11 cellular contexts compared by ENCODE assay signal in the genomic region with DNA sequence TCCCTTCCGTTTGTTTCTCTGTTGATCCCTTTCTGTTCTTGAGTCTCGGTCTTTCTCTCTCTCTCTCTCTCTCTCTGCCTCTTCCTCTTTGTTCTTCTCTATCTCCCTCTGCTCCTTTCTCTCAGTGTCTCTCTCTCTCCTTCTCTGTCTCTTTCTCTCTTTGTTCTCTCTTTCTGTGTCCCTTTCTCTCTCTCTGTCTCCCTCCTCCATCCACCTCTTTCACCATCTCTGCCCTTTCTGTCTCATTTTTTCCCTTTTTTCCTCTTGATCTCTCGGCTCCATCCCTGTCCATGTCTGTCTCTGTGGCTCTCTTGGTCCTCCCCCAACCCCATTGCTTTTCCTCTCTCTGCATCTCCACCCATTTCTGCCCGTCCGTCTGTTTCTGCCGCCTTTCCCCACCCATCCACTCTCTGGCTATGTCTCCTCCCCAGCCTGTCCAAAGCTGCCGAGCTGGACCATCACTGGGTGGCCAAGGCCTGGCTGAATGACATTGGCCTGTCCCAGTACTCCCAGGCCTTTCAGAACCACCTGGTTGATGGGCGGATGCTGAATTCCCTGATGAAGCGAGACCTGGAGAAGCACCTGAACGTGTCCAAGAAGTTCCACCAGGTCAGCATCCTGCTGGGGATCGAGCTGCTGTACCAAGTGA. TPM values are rescaled to one million over a fixed set of nuclear protein-coding genes. Genes with fewer than 3 reads are reported as not detected.
DNase-seq lines count a peak whose midpoint lies in the region; ATAC-seq and TF ChIP-seq lines count a peak whose summit lies in the region.
"Had no signal": no experiment of that assay in that cellular context is flagged by ENCODE, and none has a peak within 500 bp of the region (broad histone marks: within the 10 kb centered on the region; RNA-seq: fewer than 3 reads in every experiment).

No MANE protein-coding gene starts in this region.

- peak overlapping the region; percentile 24 for H2AFZ ChIP-seq in Loucy (ENCODE audit: low read length)

- H3K9me3 Mint-ChIP-seq in stimulated activated naive CD8-positive, alpha-beta T cell treated with anti-CD3 and anti-CD28 coated beads, Interleukin-15, Interleukin-2, amounts not matched to agents 100 ng/mL and 50 ng/mL, for 24 hours, result no peaks in the 10 kb centered on the region
- no peaks in the 10 kb centered on the region for H3K9me3 Mint-ChIP-seq in stimulated activated naive CD8-positive, alpha-beta T cell treated with anti-CD3 and anti-CD28 coated beads, Interleukin-15, amount 100 ng/mL, for 72 hours
- no peaks in the 10 kb centered on the region for H3K9me3 Mint-ChIP-seq in central memory CD8-positive, alpha-beta T cell

- no peak for TF ChIP-seq POLR2A in upper lobe of left lung (IDR thresholded peaks at IDR 0.05)

- peak overlapping the region; percentile 14 for H3K4me3 Mint-ChIP-seq in stimulated activated naive CD8-positive, alpha-beta T cell treated with anti-CD3 and anti-CD28 coated beads, Interleukin-15, Interleukin-2, amounts not matched to agents 100 ng/mL and 50 ng/mL, for 24 hours
- peak overlapping the region in 1 of 2 donors; percentile 13 for H3K4me3 Mint-ChIP-seq in stimulated activated naive CD8-positive, alpha-beta T cell treated with anti-CD3 and anti-CD28 coated beads, Interleukin-15, amount 100 ng/mL, for 72 hours
- H3K4me3 Mint-ChIP-seq in central memory CD8-positive, alpha-beta T cell, result no peak overlapping the region
- H3K4me3 Mint-ChIP-seq: IgD-negative memory B cell had no signal

- H3K79me2 ChIP-seq in Loucy (ENCODE audit: insufficient read depth, low read length), result no peaks in the 10 kb centered on the region

- H3K4me1 ChIP-seq in Loucy (ENCODE audit: insufficient read depth, low read length, poor library complexity, severe bottlenecking) (no peaks in the 10 kb centered on the region), upper lobe of left lung (peaks cover 0 to 2% (median 0%) of the 10 kb centered on the region in 4 donors), left ventricle myocardium inferior (no peaks in the 10 kb centered on the region)
- H3K4me1 ChIP-seq: SJCRH30 had no signal

- no peaks in the 10 kb centered on the region for H3K36me3 Mint-ChIP-seq in stimulated activated naive CD8-positive, alpha-beta T cell treated with anti-CD3 and anti-CD28 coated beads, Interleukin-15, Interleukin-2, amounts not matched to agents 100 ng/mL and 50 ng/mL, for 24 hours (ENCODE audit: low read depth)
- H3K36me3 Mint-ChIP-seq in central memory CD8-positive, alpha-beta T cell (ENCODE audit: insufficient read depth), result peaks cover 6% of the 10 kb centered on the region

- no peak overlapping the region for H3K27ac Mint-ChIP-seq in stimulated activated naive CD8-positive, alpha-beta T cell treated with anti-CD3 and anti-CD28 coated beads, Interleukin-15, Interleukin-2, amounts not matched to agents 100 ng/mL and 50 ng/mL, for 24 hours
- H3K27ac Mint-ChIP-seq in stimulated activated naive CD8-positive, alpha-beta T cell treated with anti-CD3 and anti-CD28 coated beads, Interleukin-15, amount 100 ng/mL, for 72 hours, result no peak overlapping the region
- peak overlapping the region; percentile 27 for H3K27ac Mint-ChIP-seq in central memory CD8-positive, alpha-beta T cell (ENCODE audit: low read depth)
- H3K27ac Mint-ChIP-seq: IgD-negative memory B cell had no signal

- TF ChIP-seq EP300 in upper lobe of left lung (IDR thresholded peaks at IDR 0.05), result no peak

- no peak overlapping the region for H3K9ac ChIP-seq in Loucy (ENCODE audit: low read depth, low read length, poor library complexity, severe bottlenecking)

- H3K4me3 ChIP-seq in Loucy (ENCODE audit: low read length, poor library complexity, severe bottlenecking) (no peak overlapping the region), upper lobe of left lung (no peak overlapping the region), left ventricle myocardium inferior (no peak overlapping the region)
- H3K4me3 ChIP-seq: SJCRH30 had no signal

- H3K36me3 ChIP-seq in Loucy (ENCODE audit: insufficient read depth, low read length), result no peaks in the 10 kb centered on the region
- H3K36me3 ChIP-seq in upper lobe of left lung, result no peaks in the 10 kb centered on the region
- no peaks in the 10 kb centered on the region for H3K36me3 ChIP-seq in left ventricle myocardium inferior
- H3K36me3 ChIP-seq: SJCRH30 had no signal

- WGBS in upper lobe of left lung, 2 donors, result 67 to 80% methylated on average over 11 of the region's 11 CpGs

- H3K27me3 ChIP-seq in Loucy (ENCODE audit: insufficient read depth, low read length, poor library complexity, severe bottlenecking) (no peaks in the 10 kb centered on the region), upper lobe of left lung (no peaks in the 10 kb centered on the region), left ventricle myocardium inferior (ENCODE audit: low read depth) (peaks cover 39% of the 10 kb centered on the region)

- H3K27ac ChIP-seq in upper lobe of left lung, result no peak overlapping the region
- H3K27ac ChIP-seq in left ventricle myocardium inferior (replicated peaks), result no peak overlapping the region
- H3K27ac ChIP-seq: SJCRH30 had no signal

- no peaks in the 10 kb centered on the region for H3K9me3 ChIP-seq in Loucy (ENCODE audit: insufficient read depth, low read depth, low read length)
- no peaks in the 10 kb centered on the region for H3K9me3 ChIP-seq in upper lobe of left lung
- H3K9me3 ChIP-seq in left ventricle myocardium inferior (replicated peaks), result peaks cover 13% of the 10 kb centered on the region
- H3K9me3 ChIP-seq: SJCRH30 had no signal

- intact Hi-C loops in posterior vena cava (cut with DNase I), result no loop called here
- intact Hi-C loops in left ventricle myocardium inferior (cut with micrococcal nuclease), result no loop called here

- H3K9me2 ChIP-seq in Loucy (replicated peaks; ENCODE audit: low read depth, low read length), result no peaks in the 10 kb centered on the region

- DNase-seq in stimulated activated naive CD8-positive, alpha-beta T cell treated with anti-CD3 and anti-CD28 coated beads, Interleukin-15, amount 100 ng/mL, for 72 hours, result no peak
- DNase-seq in central memory CD8-positive, alpha-beta T cell (ENCODE audit: low spot score in 2 of 2), result no peak
- DNase-seq in posterior vena cava (ENCODE audit: low spot score), result peak; percentile 45
- no peak for DNase-seq in upper lobe of left lung
- no peak for DNase-seq in left ventricle myocardium inferior
- DNase-seq: DMS 273 treated with DMSO at 0.1 percent for 48 hours had no signal

- ATAC-seq in stimulated activated naive CD8-positive, alpha-beta T cell treated with anti-CD3 and anti-CD28 coated beads, Interleukin-15, amount 100 ng/mL, for 72 hours, result no peak
- no peak for ATAC-seq in central memory CD8-positive, alpha-beta T cell (replicated peaks; ENCODE audit: extremely low read depth, poor library complexity, severe bottlenecking)
- ATAC-seq in upper lobe of left lung (ENCODE audit: low FRiP score in 2 of 2), result no peak
- no peak for ATAC-seq in HG03045 (IDR thresholded peaks at IDR 0.05; ENCODE audit: unreplicated experiment)

- H3F3A ChIP-seq in Loucy (ENCODE audit: low read depth), result no peaks in the 10 kb centered on the region

- H4K20me1 ChIP-seq in Loucy (ENCODE audit: insufficient read depth, low read length, poor library complexity, severe bottlenecking), result no peaks in the 10 kb centered on the region

- H3K27me3 Mint-ChIP-seq in stimulated activated naive CD8-positive, alpha-beta T cell treated with anti-CD3 and anti-CD28 coated beads, Interleukin-15, Interleukin-2, amounts not matched to agents 100 ng/mL and 50 ng/mL, for 24 hours, result peaks cover 30% of the 10 kb centered on the region
- H3K27me3 Mint-ChIP-seq in stimulated activated naive CD8-positive, alpha-beta T cell treated with anti-CD3 and anti-CD28 coated beads, Interleukin-15, amount 100 ng/mL, for 72 hours, result peaks cover 38% of the 10 kb centered on the region
- H3K27me3 Mint-ChIP-seq in central memory CD8-positive, alpha-beta T cell, result peaks cover 38% of the 10 kb centered on the region

- TF ChIP-seq CTCF in Loucy (conservative IDR thresholded peaks at IDR 0.05; ENCODE audit: low read length), result no peak
- TF ChIP-seq CTCF in upper lobe of left lung (IDR thresholded peaks at IDR 0.05), result no peak
- no peak for TF ChIP-seq CTCF in left ventricle myocardium inferior (IDR thresholded peaks at IDR 0.05; ENCODE audit: borderline replicate concordance)

- peaks cover 9% of the 10 kb centered on the region for H3K4me1 Mint-ChIP-seq in stimulated activated naive CD8-positive, alpha-beta T cell treated with anti-CD3 and anti-CD28 coated beads, Interleukin-15, Interleukin-2, amounts not matched to agents 100 ng/mL and 50 ng/mL, for 24 hours (ENCODE audit: low read depth)
- H3K4me1 Mint-ChIP-seq in stimulated activated naive CD8-positive, alpha-beta T cell treated with anti-CD3 and anti-CD28 coated beads, Interleukin-15, amount 100 ng/mL, for 72 hours, result peaks cover 7% of the 10 kb centered on the region
- H3K4me1 Mint-ChIP-seq in central memory CD8-positive, alpha-beta T cell, result peaks cover 18% of the 10 kb centered on the region

- no peak overlapping the region for H3K4me2 ChIP-seq in Loucy (ENCODE audit: low read depth, low read length, poor library complexity, severe bottlenecking)

RNA-seq across cellular contexts. Expression of gene TMEM51, which starts 52.3 kb away (rescaled TPM):
- total RNA-seq in posterior vena cava (1 to 10 TPM; 4.3 to 6.4 TPM), upper lobe of left lung (10 to 100 TPM in 4 of 6 donors, 1 to 10 TPM in 2; 6.3 to 22.4 (median 14.6) TPM), left ventricle myocardium inferior (4.1 TPM)
